26 cellular contexts compared by ENCODE assay signal in genomic region chr1:236754525-236755210, GRCh38. TPM values are rescaled to one million over a fixed set of nuclear protein-coding genes. Genes with fewer than 3 reads are reported as not detected.
A peak's percentile ranks its signal among the peaks of the same experiment; 100 is the strongest.
DNase-seq lines count a peak whose midpoint lies in the region; ATAC-seq, FAIRE-seq and TF ChIP-seq lines count a peak whose summit lies in the region.
"Had no signal": no experiment of that assay in that cellular context is flagged by ENCODE, and none has a peak within 500 bp of the region (broad histone marks: within the 10 kb centered on the region; RNA-seq: fewer than 3 reads in every experiment).

No MANE protein-coding gene starts in this region.

- TF ChIP-seq CTCF in HepG2 (CRISPR knock-in tag; IDR thresholded peaks at IDR 0.05) (no peak), right lobe of liver (IDR thresholded peaks at IDR 0.05) (no peak), dorsolateral prefrontal cortex (IDR thresholded peaks at IDR 0.05 in 54 of 56, conservative IDR thresholded peaks at IDR 0.05 in 2 of 56; ENCODE audit: low read depth in 1 of 56, partially characterized antibody in 56 of 56) (no peak), lower lobe of right lung (IDR thresholded peaks at IDR 0.05) (no peak)

- TF ChIP-seq RAD21 in HepG2 (CRISPR knock-in tag; IDR thresholded peaks at IDR 0.05): no peak

- H3K27me3 ChIP-seq in HepG2 (ENCODE audit: control insufficient read depth in 1 of 2, insufficient read depth in 2 of 2, low read length in 2 of 2): peaks cover 0 to 6% of the 10 kb centered on the region in 2 experiments; a peak in 1 of 5 replicates
- H3K27me3 ChIP-seq in right lobe of liver: no peaks in the 10 kb centered on the region
- H3K27me3 ChIP-seq in dorsolateral prefrontal cortex: no peaks in the 10 kb centered on the region
- H3K27me3 ChIP-seq in lower lobe of right lung (ENCODE audit: low read depth): no peaks in the 10 kb centered on the region
- H3K27me3 ChIP-seq: BLaER1 treated with 17β-estradiol and CSF1 and Interleukin-3, amounts not matched to agents 10 nM and 100 nM; SJCRH30 had no signal

- H3K79me2 ChIP-seq in HepG2 (ENCODE audit: insufficient read depth, low read length): no peaks in the 10 kb centered on the region

- H3K4me3 ChIP-seq in HepG2 (replicated peaks in 1 of 3; ENCODE audit: insufficient read depth in 1 of 3, low read depth in 2 of 3, low read length in 3 of 3) (no peak overlapping the region), right lobe of liver (no peak overlapping the region), dorsolateral prefrontal cortex (peak overlapping the region in 35 of 59 donors; percentile 1 to 55 (median 36)), mesodermal cell (ENCODE audit: extremely low read depth, insufficient read depth, low read length, poor library complexity, severe bottlenecking) (no peak overlapping the region), lower lobe of right lung (no peak overlapping the region)
- H3K4me3 ChIP-seq: A549; BLaER1 treated with 17β-estradiol and CSF1 and Interleukin-3, amounts not matched to agents 10 nM and 100 nM; SJCRH30 had no signal

- POLR2A ChIA-PET in HepG2 (lab: Yijun Ruan, JAX): interaction anchor here (0.6 kb wide), 1 partner anchor 37 kb away, joined by 4 read pairs; no protein-coding TSS in a partner anchor

- H3K9me3 ChIP-seq in HepG2 (ENCODE audit: low read length): no peaks in the 10 kb centered on the region
- no peaks in the 10 kb centered on the region for H3K9me3 ChIP-seq in right lobe of liver
- no peaks in the 10 kb centered on the region for H3K9me3 ChIP-seq in mesodermal cell (ENCODE audit: control insufficient read depth, low read length)
- H3K9me3 ChIP-seq in lower lobe of right lung: no peaks in the 10 kb centered on the region
- H3K9me3 ChIP-seq: A549; BLaER1 treated with 17β-estradiol and CSF1 and Interleukin-3, amounts not matched to agents 10 nM and 100 nM; SJCRH30 had no signal

- WGBS in HepG2 (ENCODE audit: low lambda C conversion rate): 59% methylated on average over 18 of the region's 18 CpGs
- 76% methylated on average over 18 of the region's 18 CpGs for WGBS in right lobe of liver (ENCODE audit: insufficient coverage, low coverage, low lambda C conversion rate, missing lambda C conversion rate)
- WGBS in mesodermal cell (ENCODE audit: insufficient coverage in 2 of 2), 2 experiments: 93 to 96% methylated on average over 14 to 18 of the region's 18 CpGs

- intact Hi-C loops in HepG2 (cut with micrococcal nuclease; ENCODE audit: unreplicated experiment) (loop anchor here (10.0 kb wide), 1 partner anchor 650 kb away; no protein-coding TSS in a partner anchor), right lobe of liver (cut with DNase I) (loop anchor here in 1 of 2 donors (5.0 kb wide), 1 partner anchor 113 kb away; no protein-coding TSS in a partner anchor), dorsolateral prefrontal cortex (cut with DNase I) (loop anchor here in 1 of 2 donors (10.0 kb wide), 1 partner anchor 810 kb away; no protein-coding TSS in a partner anchor), lower lobe of right lung (cut with DNase I) (no loop called here)

- no peak for FAIRE-seq in HepG2 (lab: Jason Lieb, UNC)
- FAIRE-seq: A549, GM12891, H1, RCC 7860 had no signal

- H3K9ac ChIP-seq in HepG2 (ENCODE audit: insufficient read depth, low read depth, low read length): no peak overlapping the region
- H3K9ac ChIP-seq: BLaER1 treated with 17β-estradiol and CSF1 and Interleukin-3, amounts not matched to agents 10 nM and 100 nM; KMS-11 had no signal

- BruUV-seq in HepG2 (replicated peaks; lab: Mats Ljungman, UMichigan): no TSS peak

- CTCF ChIA-PET in HepG2 (lab: Yijun Ruan, JAX; ENCODE audit: low intra/inter-chr PET ratio, low total read pairs): interaction anchor here (2.2 to 2.4 kb wide), 2 partner anchors 114 to 370 kb away, joined by 7 to 24 read pairs; no protein-coding TSS in a partner anchor

- DNase-seq in HepG2 (ENCODE audit: low spot score) (no peak), right lobe of liver (no peak), dorsolateral prefrontal cortex (no peak), lower lobe of right lung (no peak), nucleus accumbens (lab: John Stamatoyannopoulos, UW) (no peak)
- DNase-seq in stimulated activated naive CD4-positive, alpha-beta T cell treated with Interleukin-2 at 50 U/mL for 16 hours (lab: John Stamatoyannopoulos, UW): no peak
- DNase-seq: AML-193; CD4-positive, alpha-beta memory T cell; COR-L47; EL; GF-D8; HCEC 1CT; IMR-90; MM.1S; NCI-H2029; NCI-H446; NCI-H524 treated with DMSO at 0.1 percent for 48 hours; NCI-H774; SJCRH30 had no signal

- H2AFZ ChIP-seq in HepG2 (ENCODE audit: low read length): no peak overlapping the region

- no peaks in the 10 kb centered on the region for H4K20me1 ChIP-seq in HepG2 (ENCODE audit: insufficient read depth, low read length)
- H4K20me1 ChIP-seq: BLaER1 treated with 17β-estradiol and CSF1 and Interleukin-3, amounts not matched to agents 10 nM and 100 nM had no signal

- no peak for TF ChIP-seq EP300 in HepG2 (IDR thresholded peaks at IDR 0.05; ENCODE audit: low read depth in 2 of 2, low read length in 2 of 2)
- TF ChIP-seq EP300 in HepG2 (CRISPR knock-in tag; IDR thresholded peaks at IDR 0.05; ENCODE audit: borderline replicate concordance): no peak

- no peak overlapping the region for H3K27ac ChIP-seq in HepG2 (ENCODE audit: extremely low read length, insufficient read depth, low read length)
- H3K27ac ChIP-seq in right lobe of liver: no peak overlapping the region
- peak overlapping the region in 5 of 59 donors; percentile 13 to 68 (median 38) for H3K27ac ChIP-seq in dorsolateral prefrontal cortex
- H3K27ac ChIP-seq in mesodermal cell (ENCODE audit: low read depth, low read length, severe bottlenecking): peak overlapping the region; percentile 10
- H3K27ac ChIP-seq in lower lobe of right lung: no peak overlapping the region
- H3K27ac ChIP-seq: A549; BLaER1 treated with 17β-estradiol and CSF1 and Interleukin-3, amounts not matched to agents 10 nM and 100 nM; KMS-11; SJCRH30 had no signal

- peaks cover 27% of the 10 kb centered on the region for H3K4me1 ChIP-seq in HepG2 (ENCODE audit: insufficient read depth, low read length)
- H3K4me1 ChIP-seq in right lobe of liver: no peaks in the 10 kb centered on the region
- no peaks in the 10 kb centered on the region for H3K4me1 ChIP-seq in mesodermal cell (ENCODE audit: control insufficient read depth, insufficient read depth, low read length, poor library complexity, severe bottlenecking)
- H3K4me1 ChIP-seq in lower lobe of right lung: no peaks in the 10 kb centered on the region
- H3K4me1 ChIP-seq: A549, SJCRH30 had no signal

- no peak for TF ChIP-seq POLR2A in HepG2 (IDR thresholded peaks at IDR 0.05; ENCODE audit: insufficient read depth in 1 of 2, low read depth in 2 of 2, low read length in 2 of 2)
- TF ChIP-seq POLR2A in right lobe of liver (IDR thresholded peaks at IDR 0.05): no peak

- no peaks in the 10 kb centered on the region for H3K36me3 ChIP-seq in HepG2 (replicated peaks in 1 of 2; ENCODE audit: control insufficient read depth in 1 of 2, insufficient read depth in 2 of 2, low read length in 2 of 2)
- H3K36me3 ChIP-seq in right lobe of liver: no peaks in the 10 kb centered on the region
- peaks cover 10% of the 10 kb centered on the region for H3K36me3 ChIP-seq in mesodermal cell (ENCODE audit: control insufficient read depth, insufficient read depth, low read length)
- no peaks in the 10 kb centered on the region for H3K36me3 ChIP-seq in lower lobe of right lung
- H3K36me3 ChIP-seq: BLaER1 treated with 17β-estradiol and CSF1 and Interleukin-3, amounts not matched to agents 10 nM and 100 nM had no signal

- no peak overlapping the region for H3K4me2 ChIP-seq in HepG2 (ENCODE audit: low read depth, low read length)
- H3K4me2 ChIP-seq: A549; BLaER1 treated with 17β-estradiol and CSF1 and Interleukin-3, amounts not matched to agents 10 nM and 100 nM; KMS-11 had no signal

- ATAC-seq in HepG2 (peak; percentile 21; the same call in 2 of the 3 replicates), right lobe of liver (no peak), lower lobe of right lung (no peak)

- in situ Hi-C loops in HepG2 (cut with HindIII; ENCODE audit: extremely low pct_ligation_motif_present, low pct_unique_long_range_greater_than_20kb): loop anchor here (5.0 to 25.0 kb wide), 3 partner anchors 118 to 630 kb away; no protein-coding TSS in a partner anchor

RNA-seq across cellular contexts. Expression of gene MTR, which starts 40.4 kb away (rescaled TPM):
- total RNA-seq in HepG2 (2016; rRNA removed; fragmentation: Illumina TruSeq; extraction: Trizol): 36.1 and 51.6 TPM in 2 replicates
- 12.0 and 14.3 TPM in 2 replicates for total RNA-seq in HepG2 (2016; cell fraction: cytosol; rRNA removed; fragmentation: Illumina TruSeq; extraction: Trizol; ENCODE audit: low read depth)
- total RNA-seq in HepG2 (2016; cell fraction: insoluble cytoplasmic fraction; rRNA removed; fragmentation: Illumina TruSeq; extraction: Trizol): 32.8 and 45.8 TPM in 2 replicates
- 9.2 and 11.7 TPM in 2 replicates for total RNA-seq in HepG2 (2016; cell fraction: membrane; rRNA removed; fragmentation: Illumina TruSeq; extraction: Trizol)
- total RNA-seq in HepG2 (2016; cell fraction: nucleus; rRNA removed; fragmentation: Illumina TruSeq; extraction: Trizol): 34.1 and 35.4 TPM in 2 replicates
- 14.4 and 16.3 TPM in 2 replicates for polyA plus RNA-seq in HepG2 (2011; rRNA removed)
- polyA plus RNA-seq in HepG2 (2011; cell fraction: cytosol; rRNA removed): 6.7 and 8.5 TPM in 2 replicates
- polyA plus RNA-seq in HepG2 (2011; cell fraction: nucleus; rRNA removed): 20.7 and 23.7 TPM in 2 replicates
- polyA plus RNA-seq in HepG2 (2012): 13.2 and 25.7 TPM in 2 replicates
- polyA plus RNA-seq in HepG2 (2016; cell fraction: cytosol; fragmentation: Illumina TruSeq; extraction: Trizol; ENCODE audit: low read depth): 0.38 and 0.40 TPM in 2 replicates
- 13.0 and 15.2 TPM in 2 replicates for polyA plus RNA-seq in HepG2 (2016; cell fraction: insoluble cytoplasmic fraction; fragmentation: Illumina TruSeq; extraction: Trizol; ENCODE audit: low read depth)
- 1.4 and 1.5 TPM in 2 replicates for polyA plus RNA-seq in HepG2 (2016; cell fraction: membrane; fragmentation: Illumina TruSeq; extraction: Trizol; ENCODE audit: low read depth)
- 23.5 and 24.6 TPM in 2 replicates for polyA plus RNA-seq in HepG2 (2016; cell fraction: nucleus; fragmentation: Illumina TruSeq; extraction: Trizol; ENCODE audit: insufficient read depth, low read depth)
- polyA minus RNA-seq in HepG2 (2011; rRNA and poly(A)+ RNA removed; ENCODE audit: low replicate concordance): 22.9 and 26.2 TPM in 2 replicates
- 29.8 and 33.5 TPM in 2 replicates for polyA minus RNA-seq in HepG2 (2011; cell fraction: cytosol; rRNA and poly(A)+ RNA removed)
- 54.3 and 66.4 TPM in 2 replicates for polyA minus RNA-seq in HepG2 (2011; cell fraction: nucleus; rRNA and poly(A)+ RNA removed)
- total RNA-seq in right lobe of liver: 10 to 100 TPM in 3 of 6 experiments, 1 to 10 TPM in 3; 9.4 to 15.4 (median 11.8) TPM
- total RNA-seq in dorsolateral prefrontal cortex: 10 to 100 TPM; 24.7 to 58.2 (median 42.2) TPM
- 14.8 TPM for polyA plus RNA-seq in mesodermal cell (2013, experiment 1 of 2)
- 15.3 TPM for polyA plus RNA-seq in mesodermal cell (2013, experiment 2 of 2)
- 35.7 TPM for total RNA-seq in lower lobe of right lung

Comparison
In these comparisons a context has a peak if more than half of its experiments do, and no peak if none do; other contexts are left out.
1. H3K4me3 ChIP-seq: peak in dorsolateral prefrontal cortex (35 of 59); none in HepG2 (0 of 3), right lobe of liver (0 of 3), mesodermal cell (single experiment) and lower lobe of right lung (single experiment).